In the genomic region with DNA sequence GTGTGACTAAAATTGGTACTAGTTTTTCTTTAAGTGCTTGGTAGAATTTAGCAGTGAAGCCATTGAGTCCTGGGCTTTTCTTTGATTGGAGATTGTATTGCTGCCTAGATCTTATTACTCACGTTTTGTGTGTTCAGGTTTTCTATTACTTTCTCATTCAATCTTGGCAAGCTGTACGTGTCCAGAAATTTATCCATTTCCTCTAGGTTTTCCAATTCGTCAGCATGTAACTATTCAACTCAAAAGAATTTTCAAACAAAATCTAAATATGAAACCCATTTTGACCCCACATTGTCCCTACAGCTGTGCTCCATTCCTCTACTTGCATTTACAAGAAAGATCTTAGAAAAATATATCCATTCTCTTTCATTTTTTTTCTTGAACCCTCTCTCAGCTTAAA, we compare ENCODE assay signal across 24 cellular contexts.
"Had no signal": no experiment of that assay in that cellular context is flagged by ENCODE, and none has a peak within 500 bp of the region (broad histone marks: within the 10 kb centered on the region; RNA-seq: fewer than 3 reads in every experiment).

No MANE protein-coding gene starts in this region.

- H3K4me1 Mint-ChIP-seq: naive thymus-derived CD4-positive, alpha-beta T cell; nephron progenitor cell; stimulated activated memory B cell treated with anti-CD40 and anti-IgM and Interleukin-4, amounts not matched to agents 10 μg/mL and 1 μg/mL and 100 μg/mL, for 72 hours; stimulated activated naive CD8-positive, alpha-beta T cell treated with anti-CD3 and anti-CD28 coated beads, Interleukin-15, amount 100 ng/mL, for 72 hours had no signal

- H3K4me3 ChIP-seq: esophagus muscularis mucosa, gastrocnemius medialis, heart right ventricle, psoas muscle, spleen, thoracic aorta, transverse colon had no signal

- H3K4me1 ChIP-seq: esophagus muscularis mucosa, gastrocnemius medialis, heart right ventricle, psoas muscle, spleen, transverse colon had no signal

- H3K9me3 Mint-ChIP-seq: nephron progenitor cell had no signal

- H3K4me3 Mint-ChIP-seq: effector memory CD8-positive, alpha-beta T cell; naive thymus-derived CD4-positive, alpha-beta T cell; nephron progenitor cell; stimulated activated memory B cell treated with anti-CD40 and anti-IgM and Interleukin-4, amounts not matched to agents 10 μg/mL and 1 μg/mL and 100 μg/mL, for 72 hours; stimulated activated naive CD8-positive, alpha-beta T cell treated with anti-CD3 and anti-CD28 coated beads, Interleukin-15, amount 100 ng/mL, for 72 hours had no signal

- H3K27ac ChIP-seq: epithelial cell of prostate, esophagus muscularis mucosa, gastrocnemius medialis, heart right ventricle, neutrophil, psoas muscle, spleen, thoracic aorta, transverse colon had no signal

- H3K27me3 Mint-ChIP-seq: effector memory CD8-positive, alpha-beta T cell; naive thymus-derived CD4-positive, alpha-beta T cell; stimulated activated memory B cell treated with anti-CD40 and anti-IgM and Interleukin-4, amounts not matched to agents 10 μg/mL and 1 μg/mL and 100 μg/mL, for 72 hours; stimulated activated naive CD8-positive, alpha-beta T cell treated with anti-CD3 and anti-CD28 coated beads, Interleukin-15, amount 100 ng/mL, for 72 hours had no signal

- DNase-seq: effector memory CD8-positive, alpha-beta T cell; gastrocnemius medialis; heart right ventricle; hypothalamus; islet precursor cell; mammary epithelial cell; naive thymus-derived CD4-positive, alpha-beta T cell; nephron progenitor cell; psoas muscle; retina; spleen; stimulated activated CD4-positive, alpha-beta T cell treated with anti-CD3 and anti-CD28 coated beads, Interleukin-15, amount 100 ng/mL, for 24 hours; stimulated activated CD4-positive, alpha-beta T cell treated with anti-CD3 and anti-CD28 coated beads, Interleukin-1b, Interleukin-23, amount 100 ng/mL, for 48 hours; stimulated activated CD4-positive, alpha-beta T cell treated with anti-CD3 and anti-CD28 coated beads, Interleukin-4, amount 100 ng/mL, for 24 hours; stimulated activated naive CD8-positive, alpha-beta T cell treated with anti-CD3 and anti-CD28 coated beads, Interleukin-15, amount 100 ng/mL, for 72 hours; substantia nigra; transverse colon had no signal

- H3K27ac Mint-ChIP-seq: effector memory CD8-positive, alpha-beta T cell; naive thymus-derived CD4-positive, alpha-beta T cell; nephron progenitor cell; stimulated activated memory B cell treated with anti-CD40 and anti-IgM and Interleukin-4, amounts not matched to agents 10 μg/mL and 1 μg/mL and 100 μg/mL, for 72 hours; stimulated activated naive CD8-positive, alpha-beta T cell treated with anti-CD3 and anti-CD28 coated beads, Interleukin-15, amount 100 ng/mL, for 72 hours had no signal

- H3K36me3 ChIP-seq: esophagus muscularis mucosa, gastrocnemius medialis, heart right ventricle, neutrophil, spleen, thoracic aorta, transverse colon had no signal

- ATAC-seq: effector memory CD8-positive, alpha-beta T cell; gastrocnemius medialis; heart right ventricle; left lobe of liver; naive thymus-derived CD4-positive, alpha-beta T cell; psoas muscle; sciatic nerve; stimulated activated memory B cell treated with anti-CD40 and anti-IgM and Interleukin-4, amounts not matched to agents 10 μg/mL and 1 μg/mL and 100 μg/mL, for 72 hours; stimulated activated naive CD8-positive, alpha-beta T cell treated with anti-CD3 and anti-CD28 coated beads, Interleukin-15, amount 100 ng/mL, for 72 hours had no signal

- H3K9me3 ChIP-seq: esophagus muscularis mucosa, gastrocnemius medialis, heart right ventricle, neutrophil, psoas muscle, thoracic aorta, transverse colon had no signal

- H3K27me3 ChIP-seq: esophagus muscularis mucosa, gastrocnemius medialis, heart right ventricle, neutrophil, spleen, transverse colon had no signal

- H3K36me3 Mint-ChIP-seq: naive thymus-derived CD4-positive, alpha-beta T cell; stimulated activated memory B cell treated with anti-CD40 and anti-IgM and Interleukin-4, amounts not matched to agents 10 μg/mL and 1 μg/mL and 100 μg/mL, for 72 hours had no signal
